27 cellular contexts compared by ENCODE assay signal in the genomic region with DNA sequence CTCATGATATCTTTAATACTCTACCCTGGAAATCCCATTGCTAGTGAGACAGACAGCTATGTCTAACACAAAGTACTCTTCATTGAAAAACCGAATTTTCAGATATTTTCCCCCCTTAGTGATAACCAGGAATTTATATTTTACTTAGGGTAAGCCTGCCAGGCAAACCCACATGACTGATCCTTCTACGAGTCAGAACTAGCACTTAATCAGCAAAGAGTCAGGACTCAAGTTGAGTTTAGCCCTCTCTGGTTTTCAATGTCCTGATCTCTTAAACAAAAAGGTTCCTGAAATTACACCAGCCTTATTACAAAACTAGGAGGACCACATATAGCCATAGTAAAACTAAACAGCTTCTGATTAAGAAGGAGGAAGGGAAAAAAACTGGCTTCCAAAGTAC. TPM values are rescaled to one million over a fixed set of nuclear protein-coding genes. Genes with fewer than 3 reads are reported as not detected.
DNase-seq lines count a peak whose midpoint lies in the region; FAIRE-seq and TF ChIP-seq lines count a peak whose summit lies in the region.
"Had no signal": no experiment of that assay in that cellular context is flagged by ENCODE, and none has a peak within 500 bp of the region (broad histone marks: within the 10 kb centered on the region; RNA-seq: fewer than 3 reads in every experiment).

No MANE protein-coding gene starts in this region.

- peaks cover 25% of the 10 kb centered on the region for H3K36me3 Mint-ChIP-seq in astrocyte (ENCODE audit: low read depth, unreplicated experiment)
- peaks cover 51% of the 10 kb centered on the region for H3K36me3 Mint-ChIP-seq in neural progenitor cell
- peaks cover 19% of the 10 kb centered on the region for H3K36me3 Mint-ChIP-seq in progenitor cell of endocrine pancreas (ENCODE audit: insufficient read depth)
- H3K36me3 Mint-ChIP-seq: CD14-positive monocyte; naive thymus-derived CD8-positive, alpha-beta T cell had no signal

- no peak for FAIRE-seq in astrocyte (lab: Jason Lieb, UNC)
- FAIRE-seq: GM18507 had no signal

- DNase-seq in HT1080 (ENCODE audit: low read depth) (peak; percentile 5), astrocyte (ENCODE audit: low read depth) (no peak), iris pigment epithelial cell (ENCODE audit: low read depth) (peak; percentile 39), neural progenitor cell (ENCODE audit: low spot score) (no peak), NCI-H1417 (lab: John Stamatoyannopoulos, UW) (no peak), progenitor cell of endocrine pancreas (ENCODE audit: low spot score, unreplicated experiment) (no peak), occipital lobe (lab: John Stamatoyannopoulos, UW) (no peak)
- DNase-seq: activated CD4-positive, alpha-beta memory T cell treated with anti-CD3 and anti-CD28 coated beads, Interleukin-2, amount 10 ng/mL, durations not matched to agents 7 days and 5 days; activated CD4-positive, CD25-positive, alpha-beta regulatory T cell; activated gamma-delta T cell treated with Interleukin-2 at 50 U/mL for 16 hours; activated T-cell treated with anti-CD3 and anti-CD28 coated beads for 4 hours; DMS153; H7; MG63; naive thymus-derived CD8-positive, alpha-beta T cell; NCI-H2171; NCI-H526 treated with DMSO at 0.1 percent for 48 hours; posterior cingulate gyrus; stimulated activated CD4-positive, alpha-beta T cell treated with anti-CD3 and anti-CD28 coated beads, Interleukin-4, amount 100 ng/mL, for 1 hour; stimulated activated naive CD4-positive, alpha-beta T cell treated with Interleukin-2 at 50 U/mL for 16 hours; T-helper 9 cell had no signal

- H3K9ac ChIP-seq in astrocyte (ENCODE audit: low read length) (no peak overlapping the region), rectal smooth muscle tissue (ENCODE audit: low read length) (no peak overlapping the region), neural progenitor cell (no peak overlapping the region)

- H3K79me2 ChIP-seq in astrocyte (ENCODE audit: insufficient read depth, low read length) (peaks cover 96% of the 10 kb centered on the region), neural progenitor cell (ENCODE audit: low read depth) (peaks cover 100% of the 10 kb centered on the region)

- H3K9me3 Mint-ChIP-seq in astrocyte (ENCODE audit: unreplicated experiment) (peaks cover 2% of the 10 kb centered on the region), neural progenitor cell (peaks cover 25% of the 10 kb centered on the region), progenitor cell of endocrine pancreas (ENCODE audit: low read depth) (peaks cover 8% of the 10 kb centered on the region)
- H3K9me3 Mint-ChIP-seq: activated CD4-positive, alpha-beta memory T cell treated with anti-CD3 and anti-CD28 coated beads, Interleukin-2, amount 10 ng/mL, durations not matched to agents 7 days and 5 days had no signal

- H3K4me3 ChIP-seq in astrocyte (ENCODE audit: insufficient read depth, low read depth, low read length) (no peak overlapping the region), rectal smooth muscle tissue (ENCODE audit: low read length) (no peak overlapping the region), neural progenitor cell (no peak overlapping the region)
- H3K4me3 ChIP-seq: MG63, thoracic aorta had no signal

- TF ChIP-seq CTCF in astrocyte (IDR thresholded peaks at IDR 0.05; ENCODE audit: insufficient read depth, low read depth, low read length): no peak
- TF ChIP-seq CTCF in neural progenitor cell (IDR thresholded peaks at IDR 0.05): no peak
- TF ChIP-seq CTCF in progenitor cell of endocrine pancreas (IDR thresholded peaks at IDR 0.05; ENCODE audit: unreplicated experiment): no peak

- no peak overlapping the region for H3K27ac ChIP-seq in astrocyte (ENCODE audit: low read depth, low read length)
- H3K27ac ChIP-seq in rectal smooth muscle tissue (ENCODE audit: low read depth, low read length): peak overlapping the region; percentile 7
- no peak overlapping the region for H3K27ac ChIP-seq in neural progenitor cell
- H3K27ac ChIP-seq: epithelial cell of prostate, thoracic aorta had no signal

- no peak overlapping the region for H2AFZ ChIP-seq in astrocyte (ENCODE audit: low read depth, low read length)
- H2AFZ ChIP-seq in neural progenitor cell (replicated peaks): no peak overlapping the region

- H4K20me1 ChIP-seq in astrocyte (ENCODE audit: insufficient read depth, low read length): peaks cover 93% of the 10 kb centered on the region
- peaks cover 84% of the 10 kb centered on the region for H4K20me1 ChIP-seq in neural progenitor cell (ENCODE audit: low read depth)

- H3K27me3 ChIP-seq in astrocyte (ENCODE audit: insufficient read depth, low read length) (no peaks in the 10 kb centered on the region), rectal smooth muscle tissue (ENCODE audit: control insufficient read depth, insufficient read depth, low read length) (no peaks in the 10 kb centered on the region), neural progenitor cell (no peaks in the 10 kb centered on the region)
- H3K27me3 ChIP-seq: MG63 had no signal

- H3K4me1 ChIP-seq in astrocyte (ENCODE audit: insufficient read depth, low read length) (no peaks in the 10 kb centered on the region), rectal smooth muscle tissue (ENCODE audit: control insufficient read depth, insufficient read depth, low read length) (peaks cover 16% of the 10 kb centered on the region), neural progenitor cell (peaks cover 11% of the 10 kb centered on the region)

- H3K4me1 Mint-ChIP-seq in astrocyte (ENCODE audit: low read depth, unreplicated experiment) (peaks cover 70% of the 10 kb centered on the region), neural progenitor cell (peaks cover 7% of the 10 kb centered on the region), progenitor cell of endocrine pancreas (ENCODE audit: low read depth) (peaks cover 11% of the 10 kb centered on the region)
- H3K4me1 Mint-ChIP-seq: activated CD4-positive, alpha-beta memory T cell treated with anti-CD3 and anti-CD28 coated beads, Interleukin-2, amount 10 ng/mL, durations not matched to agents 7 days and 5 days; CD14-positive monocyte; memory B cell; naive thymus-derived CD8-positive, alpha-beta T cell had no signal

- H3F3A ChIP-seq in neural progenitor cell (ENCODE audit: low read depth): peaks cover 2% of the 10 kb centered on the region

- H3K4me2 ChIP-seq in astrocyte (ENCODE audit: low read length): no peak overlapping the region
- no peak overlapping the region for H3K4me2 ChIP-seq in neural progenitor cell

- H3K27ac Mint-ChIP-seq in astrocyte (ENCODE audit: unreplicated experiment): peak overlapping the region; percentile 50
- no peak overlapping the region for H3K27ac Mint-ChIP-seq in neural progenitor cell
- no peak overlapping the region for H3K27ac Mint-ChIP-seq in progenitor cell of endocrine pancreas
- H3K27ac Mint-ChIP-seq: activated CD4-positive, alpha-beta memory T cell treated with anti-CD3 and anti-CD28 coated beads, Interleukin-2, amount 10 ng/mL, durations not matched to agents 7 days and 5 days; CD14-positive monocyte; memory B cell had no signal

- peaks cover 6% of the 10 kb centered on the region for H3K36me3 ChIP-seq in astrocyte (ENCODE audit: insufficient read depth, low read length)
- H3K36me3 ChIP-seq in rectal smooth muscle tissue (ENCODE audit: control insufficient read depth, insufficient read depth, low read length): no peaks in the 10 kb centered on the region
- peaks cover 11% of the 10 kb centered on the region for H3K36me3 ChIP-seq in neural progenitor cell
- H3K36me3 ChIP-seq: thoracic aorta had no signal

- H3K4me3 Mint-ChIP-seq in astrocyte (ENCODE audit: unreplicated experiment) (no peak overlapping the region), neural progenitor cell (no peak overlapping the region), progenitor cell of endocrine pancreas (ENCODE audit: low read depth) (no peak overlapping the region)
- H3K4me3 Mint-ChIP-seq: activated CD4-positive, alpha-beta memory T cell treated with anti-CD3 and anti-CD28 coated beads, Interleukin-2, amount 10 ng/mL, durations not matched to agents 7 days and 5 days; CD14-positive monocyte; memory B cell; naive thymus-derived CD8-positive, alpha-beta T cell had no signal

- no peaks in the 10 kb centered on the region for H3K27me3 Mint-ChIP-seq in astrocyte (ENCODE audit: low read depth, unreplicated experiment)
- H3K27me3 Mint-ChIP-seq in neural progenitor cell (ENCODE audit: insufficient read depth, low read depth): no peaks in the 10 kb centered on the region
- no peaks in the 10 kb centered on the region for H3K27me3 Mint-ChIP-seq in progenitor cell of endocrine pancreas

- no peaks in the 10 kb centered on the region for H3K9me3 ChIP-seq in astrocyte (ENCODE audit: insufficient read depth, low read depth, low read length)
- H3K9me3 ChIP-seq in neural progenitor cell (ENCODE audit: low read depth): no peaks in the 10 kb centered on the region
- H3K9me3 ChIP-seq: thoracic aorta had no signal

RNA-seq across cellular contexts. Expression of a gene that starts 56.8 kb away (rescaled TPM):
- total RNA-seq in HT1080 (2014; rRNA removed; shearing (Covaris generic)): 19.4 and 23.2 TPM in 2 replicates
- polyA plus RNA-seq in HT1080 (2015; cell fraction: cytosol; rRNA removed): 20.7 and 30.6 TPM in 2 replicates
- polyA plus RNA-seq in HT1080 (2015; cell fraction: nucleus; rRNA removed): 16.7 and 19.4 TPM in 2 replicates
- total RNA-seq in astrocyte: 749 and 829 TPM in 2 replicates
- total RNA-seq in neural progenitor cell (ENCODE audit: low replicate concordance): 230 and 346 TPM in 2 replicates
- 213 and 217 TPM in 2 replicates for total RNA-seq in progenitor cell of endocrine pancreas
- total RNA-seq in occipital lobe: 73.5 TPM
- total RNA-seq: activated CD4-positive, alpha-beta memory T cell treated with anti-CD3 and anti-CD28 coated beads, Interleukin-2, amount 10 ng/mL, durations not matched to agents 7 days and 5 days had no signal
- polyA plus RNA-seq: CD14-positive monocyte had no signal

Comparison
In these comparisons a context has a peak if more than half of its experiments do, and no peak if none do; other contexts are left out.
1. DNase-seq: peak in HT1080 (single experiment) and iris pigment epithelial cell (single experiment); none in astrocyte (single experiment), neural progenitor cell (single experiment), NCI-H1417 (0 of 3), progenitor cell of endocrine pancreas (single experiment) and occipital lobe (single experiment).